ENCODE assay signal across 1 cellular context in the genomic region with DNA sequence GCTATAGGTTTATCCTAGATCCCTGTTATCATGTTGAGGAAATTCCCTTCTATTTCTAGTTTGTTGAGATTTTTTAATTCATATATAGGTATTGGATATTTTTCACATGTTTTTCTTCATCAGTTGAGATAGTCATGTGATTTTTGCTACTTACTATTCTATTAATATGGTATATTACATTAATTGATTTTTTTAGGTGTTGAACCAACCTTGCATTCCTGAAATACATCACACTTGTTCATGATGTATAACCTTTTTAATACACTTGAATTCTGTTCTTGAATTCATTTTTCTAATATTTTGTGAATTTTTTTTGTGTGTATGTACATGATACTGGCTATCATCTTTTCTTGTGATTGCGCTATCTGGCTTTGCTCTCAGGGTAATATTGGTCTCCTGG.
TF ChIP-seq lines count a peak whose summit lies in the region.

No MANE protein-coding gene starts in this region.

TF ChIP-seq in K562, 482 proteins besides CTCF, POLR2A, EP300 and RAD21 (continued from another document):
- TF ChIP-seq, protein P1, sequence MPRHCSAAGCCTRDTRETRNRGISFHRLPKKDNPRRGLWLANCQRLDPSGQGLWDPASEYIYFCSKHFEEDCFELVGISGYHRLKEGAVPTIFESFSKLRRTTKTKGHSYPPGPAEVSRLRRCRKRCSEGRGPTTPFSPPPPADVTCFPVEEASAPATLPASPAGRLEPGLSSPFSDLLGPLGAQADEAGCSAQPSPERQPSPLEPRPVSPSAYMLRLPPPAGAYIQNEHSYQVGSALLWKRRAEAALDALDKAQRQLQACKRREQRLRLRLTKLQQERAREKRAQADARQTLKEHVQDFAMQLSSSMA (CRISPR knock-in tag; IDR thresholded peaks at IDR 0.05) = no peak
- TF ChIP-seq ZNF445 (CRISPR knock-in tag; IDR thresholded peaks at IDR 0.05; ENCODE audit: low read depth) (0 out of 2 replicates have a peak, but pooled peaks have one; percentile 75), ZNF324 (CRISPR knock-in tag; IDR thresholded peaks at IDR 0.05) (peak; percentile 97)
